13 cellular contexts compared by ENCODE assay signal in the genomic region with DNA sequence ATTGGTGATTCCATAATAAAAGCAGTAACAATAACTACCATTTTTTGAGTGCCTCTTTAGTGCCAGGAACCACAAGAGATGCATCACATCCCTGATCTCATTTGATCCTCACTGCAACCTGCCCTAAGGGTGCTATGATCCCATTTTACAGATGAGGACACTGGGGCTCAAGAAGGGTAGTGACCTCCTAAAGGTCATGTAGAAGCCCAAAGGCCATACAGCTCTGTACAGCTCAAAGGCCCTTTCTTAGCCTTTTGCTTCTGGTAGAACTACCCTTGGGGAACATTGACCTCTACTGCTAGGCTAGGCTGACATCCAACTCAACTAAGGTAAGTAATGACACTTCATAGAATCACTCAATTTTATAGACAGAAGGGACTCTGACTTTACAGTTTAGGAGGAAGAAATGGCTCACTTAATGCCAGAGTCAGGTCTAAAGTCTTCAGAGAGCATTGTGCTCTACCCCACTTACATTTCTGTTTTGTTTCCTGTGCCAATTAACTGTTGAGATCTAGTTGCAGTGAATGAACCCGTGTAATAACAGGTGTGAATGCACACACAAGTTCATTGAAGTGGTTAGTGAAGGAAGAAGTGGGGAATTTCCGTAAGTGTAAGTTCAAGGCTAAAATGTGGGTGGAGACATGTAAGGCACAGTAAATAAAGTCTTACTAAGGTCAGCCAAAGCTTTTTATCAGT. TPM values are rescaled to one million over a fixed set of nuclear protein-coding genes. Genes with fewer than 3 reads are reported as not detected.
DNase-seq lines count a peak whose midpoint lies in the region; ATAC-seq and TF ChIP-seq lines count a peak whose summit lies in the region.
"Had no signal": no experiment of that assay in that cellular context is flagged by ENCODE, and none has a peak within 500 bp of the region (broad histone marks: within the 10 kb centered on the region; RNA-seq: fewer than 3 reads in every experiment).

No MANE protein-coding gene starts in this region.

- H3K4me1 Mint-ChIP-seq in effector memory CD8-positive, alpha-beta T cell (ENCODE audit: low read depth in 2 of 2), result peaks cover 21 to 36% of the 10 kb centered on the region in 2 donors

- H3K27me3 Mint-ChIP-seq in effector memory CD8-positive, alpha-beta T cell, result no peaks in the 10 kb centered on the region

- no peaks in the 10 kb centered on the region for H3K9me3 Mint-ChIP-seq in effector memory CD8-positive, alpha-beta T cell

- H3K4me2 ChIP-seq in PC-3 (ENCODE audit: low read length), result no peak overlapping the region

- H3K9ac ChIP-seq in PC-3 (ENCODE audit: low read length), result no peak overlapping the region
- no peak overlapping the region for H3K9ac ChIP-seq in skeletal muscle tissue (ENCODE audit: low read depth in 1 of 3, low read length in 3 of 3)

- intact Hi-C loops in PC-3 (cut with micrococcal nuclease), result loop anchor here (5.0 kb wide), 1 partner anchor 146 kb away; no protein-coding TSS in a partner anchor

- TF ChIP-seq CTCF in PC-3 (conservative IDR thresholded peaks at IDR 0.05; ENCODE audit: low read depth, low read length), result no peak

- H3K27me3 ChIP-seq in PC-3 (ENCODE audit: low read length) (no peaks in the 10 kb centered on the region), skeletal muscle tissue (ENCODE audit: control insufficient read depth in 3 of 3, insufficient read depth in 3 of 3, low read length in 3 of 3) (no peaks in the 10 kb centered on the region)
- H3K27me3 ChIP-seq: brain microvascular endothelial cell had no signal

- H3K9me3 ChIP-seq in PC-3 (ENCODE audit: low read length) (no peaks in the 10 kb centered on the region), skeletal muscle tissue (ENCODE audit: control insufficient read depth in 3 of 3, low read length in 3 of 3) (no peaks in the 10 kb centered on the region)

- no peaks in the 10 kb centered on the region for H3K79me2 ChIP-seq in PC-3 (ENCODE audit: low read length)

- H3K36me3 ChIP-seq in PC-3 (ENCODE audit: low read depth, low read length) (peaks cover 25% of the 10 kb centered on the region), skeletal muscle tissue (ENCODE audit: control insufficient read depth in 3 of 3, insufficient read depth in 3 of 3, low read length in 3 of 3) (peaks cover 16 to 41% (median 31%) of the 10 kb centered on the region in 3 donors)

- ATAC-seq in PC-3 (peak; percentile 77), GM19452 (IDR thresholded peaks at IDR 0.05; ENCODE audit: unreplicated experiment) (no peak), GM19324 (IDR thresholded peaks at IDR 0.05; ENCODE audit: low FRiP score, unreplicated experiment) (no peak)
- ATAC-seq in effector memory CD8-positive, alpha-beta T cell (replicated peaks), result peak; percentile 89

- no peaks in the 10 kb centered on the region for H3K9me2 ChIP-seq in PC-3 (replicated peaks; ENCODE audit: low read length)

- CTCF ChIA-PET in PC-3 (lab: Charles Lee), result no interaction called here

- H3K4me3 ChIP-seq in PC-3 (ENCODE audit: low read length), result no peak overlapping the region
- H3K4me3 ChIP-seq in skeletal muscle tissue (ENCODE audit: low read length in 3 of 3), result no peak overlapping the region
- H3K4me3 ChIP-seq: skin epidermis had no signal

- H3K27ac ChIP-seq in PC-3 (ENCODE audit: low read length) (no peak overlapping the region), skeletal muscle tissue (ENCODE audit: low read depth, low read length) (peak overlapping the region; percentile 13)
- H3K27ac ChIP-seq: brain microvascular endothelial cell had no signal

- peak overlapping the region; percentile 82 to 92 for H3K27ac Mint-ChIP-seq in effector memory CD8-positive, alpha-beta T cell

- H3K4me1 ChIP-seq in PC-3 (ENCODE audit: insufficient read depth, low read length) (peaks cover 14% of the 10 kb centered on the region; the same call in 1 of the 2 replicates), skeletal muscle tissue (ENCODE audit: control insufficient read depth in 3 of 3, insufficient read depth in 3 of 3, low read length in 3 of 3) (peaks cover 10 to 24% (median 15%) of the 10 kb centered on the region in 3 donors)

- DNase-seq in HT-29 (ENCODE audit: low spot score) (peak; percentile 84), PC-3 (no peak), GF-D8 (lab: John Stamatoyannopoulos, UW) (no peak)
- DNase-seq in effector memory CD8-positive, alpha-beta T cell, result no peak
- DNase-seq: activated CD4-positive, CD25-positive, alpha-beta regulatory T cell; brain microvascular endothelial cell; DMS153; foreskin fibroblast; NCI-H1105 had no signal

- H4K20me1 ChIP-seq in PC-3 (ENCODE audit: low read length), result no peaks in the 10 kb centered on the region

- no peak overlapping the region for H2AFZ ChIP-seq in PC-3 (ENCODE audit: low read length)

- POLR2A ChIA-PET in PC-3 (lab: Charles Lee; ENCODE audit: unreplicated experiment), result no interaction called here

- no TSS peak for BruUV-seq in PC-3 (replicated peaks; lab: Mats Ljungman, UMichigan)

- H3K36me3 Mint-ChIP-seq in effector memory CD8-positive, alpha-beta T cell (ENCODE audit: insufficient read depth), result peaks cover 46% of the 10 kb centered on the region

- peak overlapping the region in 1 of 2 donors; percentile 44 for H3K4me3 Mint-ChIP-seq in effector memory CD8-positive, alpha-beta T cell

- no peaks in the 10 kb centered on the region for H3F3A ChIP-seq in PC-3 (ENCODE audit: low read length, unreplicated experiment)

RNA-seq across cellular contexts. Expression of a gene that starts 10.7 kb away (rescaled TPM):
- total RNA-seq in HT-29 (2014; rRNA removed; shearing (Covaris generic)), result 27.4 and 39.9 TPM in 2 replicates
- total RNA-seq in PC-3 (2014; rRNA removed) (11.7 and 13.1 TPM in 2 replicates), skeletal muscle tissue (3.1 TPM)

Comparison
In these comparisons a context has a peak if more than half of its experiments do, and no peak if none do; other contexts are left out.
1. ATAC-seq: peak in PC-3 (single experiment) and effector memory CD8-positive, alpha-beta T cell (single experiment); none in GM19452 (single experiment) and GM19324 (single experiment).